In genomic region chr2:8761529-8762164, GRCh38 we compare ENCODE assay signal across 9 cellular contexts.
DNase-seq lines count a peak whose midpoint lies in the region; ATAC-seq and TF ChIP-seq lines count a peak whose summit lies in the region.
"Had no signal": no experiment of that assay in that cellular context is flagged by ENCODE, and none has a peak within 500 bp of the region (broad histone marks: within the 10 kb centered on the region; RNA-seq: fewer than 3 reads in every experiment).

No MANE protein-coding gene starts in this region.

- H3K79me2 ChIP-seq in SK-N-SH (ENCODE audit: insufficient read depth), result no peaks in the 10 kb centered on the region; the same call in 1 of the 2 replicates

- no peaks in the 10 kb centered on the region; a peak in 1 of 4 replicates for H3K4me1 ChIP-seq in SK-N-SH (ENCODE audit: control insufficient read depth in 1 of 2, insufficient read depth in 2 of 2, low read depth in 1 of 2, low read length in 1 of 2)
- H3K4me1 ChIP-seq in thoracic aorta (ENCODE audit: control insufficient read depth in 1 of 2, low read depth in 2 of 2), result no peaks in the 10 kb centered on the region

- H3K9ac ChIP-seq in SK-N-SH, result no peak overlapping the region

- H3K36me3 ChIP-seq in SK-N-SH (replicated peaks in 1 of 2; ENCODE audit: control insufficient read depth in 1 of 2, insufficient read depth in 2 of 2, low read length in 1 of 2), result peaks cover 22 to 36% of the 10 kb centered on the region in 2 experiments
- H3K36me3 ChIP-seq in thoracic aorta, result peaks cover 6% of the 10 kb centered on the region

- CTCF ChIA-PET in SK-N-SH (lab: Yijun Ruan, JAX), result interaction anchor here (0.6 to 2.8 kb wide), 14 partner anchors 13 to 1650 kb away, joined by 3 to 19 read pairs (median 4); no protein-coding TSS in a partner anchor

- H3K9me2 ChIP-seq in SK-N-SH, result no peaks in the 10 kb centered on the region

- 84% methylated on average over 1 of the region's 1 CpG for WGBS in SK-N-SH (ENCODE audit: low lambda C conversion rate)

- no peaks in the 10 kb centered on the region for H3F3A ChIP-seq in SK-N-SH (replicated peaks; ENCODE audit: insufficient read depth)

- no peak for ATAC-seq in thoracic aorta (ENCODE audit: insufficient number of reproducible peaks, low FRiP score, low read depth)
- ATAC-seq in HG02840 (IDR thresholded peaks at IDR 0.05; ENCODE audit: low FRiP score, unreplicated experiment), result no peak

- POLR2A ChIA-PET in SK-N-SH (lab: Yijun Ruan, JAX), result no interaction called here

- DNase-seq in EL, result peak; percentile 39
- DNase-seq in KG1 (lab: John Stamatoyannopoulos, UW), result peak; percentile 26
- peak; percentile 63 for DNase-seq in SK-N-SH
- DNase-seq in germinal center (ENCODE audit: low spot score), result peak; percentile 36
- no peak for DNase-seq in thoracic aorta (ENCODE audit: low spot score)
- DNase-seq in activated T-cell treated with anti-CD3 and anti-CD28 coated beads for 4 hours, result no peak
- DNase-seq in activated CD4-positive, alpha-beta T cell treated with anti-CD3 and anti-CD28 coated beads, Interleukin-2, amount 50 U/mL, for 48 hours, result no peak

- H2AFZ ChIP-seq in SK-N-SH (ENCODE audit: low read depth), result no peak overlapping the region

- no peak for TF ChIP-seq EP300 in SK-N-SH (IDR thresholded peaks at IDR 0.05; ENCODE audit: borderline replicate concordance in 1 of 2, low read depth in 1 of 2, low read length in 1 of 2)

- H3K4me3 ChIP-seq in SK-N-SH (ENCODE audit: low read depth in 2 of 2, low read length in 1 of 2) (no peak overlapping the region), thoracic aorta (no peak overlapping the region)

- TF ChIP-seq CTCF in SK-N-SH (IDR thresholded peaks at IDR 0.05) (peak; percentile 89), thoracic aorta (IDR thresholded peaks at IDR 0.05) (peak; percentile 55)

- no peaks in the 10 kb centered on the region for H3K27me3 ChIP-seq in SK-N-SH (ENCODE audit: insufficient read depth)
- H3K27me3 ChIP-seq in thoracic aorta (replicated peaks; ENCODE audit: insufficient read depth), result no peaks in the 10 kb centered on the region
- H3K27me3 ChIP-seq: neutrophil had no signal

- TF ChIP-seq RAD21 in SK-N-SH (IDR thresholded peaks at IDR 0.05; ENCODE audit: low read length), result peak; percentile 92

- no peak overlapping the region for H3K4me2 ChIP-seq in SK-N-SH

- no peaks in the 10 kb centered on the region for H4K20me1 ChIP-seq in SK-N-SH (ENCODE audit: insufficient read depth)

- H3K27ac ChIP-seq in SK-N-SH (ENCODE audit: low read depth in 2 of 2, low read length in 1 of 2) (no peak overlapping the region), thoracic aorta (no peak overlapping the region)
- H3K27ac ChIP-seq: neutrophil had no signal

- H3K9me3 ChIP-seq in SK-N-SH (no peaks in the 10 kb centered on the region), thoracic aorta (peaks cover under 1% of the 10 kb centered on the region)
- H3K9me3 ChIP-seq: neutrophil had no signal

TF ChIP-seq in SK-N-SH, 30 proteins besides CTCF, POLR2A, EP300 and RAD21:
- TF ChIP-seq SMC3 (IDR thresholded peaks at IDR 0.05; ENCODE audit: low read depth, low read length) (peak; percentile 66), REST (IDR thresholded peaks at IDR 0.05; ENCODE audit: low read depth, low read length) (no peak), GABPA (IDR thresholded peaks at IDR 0.05; ENCODE audit: low read depth) (no peak), USF2 (IDR thresholded peaks at IDR 0.05; ENCODE audit: borderline replicate concordance, low read depth, low read length) (no peak), CHD2 (IDR thresholded peaks at IDR 0.05; ENCODE audit: low read length, partially characterized antibody) (peak; percentile 34), JUND (IDR thresholded peaks at IDR 0.05) (no peak), FOSL2 (IDR thresholded peaks at IDR 0.05; ENCODE audit: borderline replicate concordance, low read depth) (no peak)

Comparison
In these comparisons a context has a peak if more than half of its experiments do, and no peak if none do; other contexts are left out.
1. DNase-seq: peak in EL (single experiment), KG1 (single experiment), SK-N-SH (single experiment) and germinal center (single experiment); none in thoracic aorta (single experiment), activated T-cell treated with anti-CD3 and anti-CD28 coated beads for 4 hours (single experiment) and activated CD4-positive, alpha-beta T cell treated with anti-CD3 and anti-CD28 coated beads, Interleukin-2, amount 50 U/mL, for 48 hours (0 of 2).